23 cellular contexts compared by ENCODE assay signal in the genomic region with DNA sequence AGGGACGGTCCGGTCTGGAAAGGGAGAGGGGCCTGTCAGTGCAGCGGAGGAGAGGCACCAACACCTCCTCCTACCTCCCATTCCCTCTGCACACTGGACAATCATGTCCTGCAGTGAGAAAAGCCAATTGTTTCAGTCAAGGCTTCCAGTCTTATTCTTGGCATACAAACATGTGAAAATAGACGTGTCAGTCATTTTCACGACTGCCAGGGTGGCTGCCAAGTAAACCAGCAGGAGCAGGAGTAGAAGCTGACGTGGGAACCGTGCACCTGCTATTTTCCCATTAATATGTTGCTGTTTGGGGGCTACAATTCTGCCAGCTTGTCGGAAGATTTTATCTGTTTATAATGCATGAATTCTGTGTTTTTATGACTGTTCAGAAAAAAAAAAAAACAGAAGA.
DNase-seq lines count a peak whose midpoint lies in the region; ATAC-seq and TF ChIP-seq lines count a peak whose summit lies in the region.
"Had no signal": no experiment of that assay in that cellular context is flagged by ENCODE, and none has a peak within 500 bp of the region (broad histone marks: within the 10 kb centered on the region; RNA-seq: fewer than 3 reads in every experiment).

No MANE protein-coding gene starts in this region.

- no peak overlapping the region for H3K27ac Mint-ChIP-seq in CD8-positive, alpha-beta memory T cell
- H3K27ac Mint-ChIP-seq: activated CD4-positive, alpha-beta T cell treated with anti-CD3 and anti-CD28 coated beads, Interleukin-2, amount 10 ng/mL, durations not matched to agents 24 days and 14 days; activated naive CD8-positive, alpha-beta T cell treated with anti-CD3 and anti-CD28 coated beads, Interleukin-2, amount 50 U/mL, for 24 hours had no signal

- H3K4me3 Mint-ChIP-seq in CD8-positive, alpha-beta memory T cell, result no peak overlapping the region
- H3K4me3 Mint-ChIP-seq: activated CD4-positive, alpha-beta T cell treated with anti-CD3 and anti-CD28 coated beads, Interleukin-2, amount 10 ng/mL, durations not matched to agents 24 days and 14 days; activated naive CD8-positive, alpha-beta T cell treated with anti-CD3 and anti-CD28 coated beads, Interleukin-2, amount 50 U/mL, for 24 hours had no signal

- peak; percentile 32 for DNase-seq in NCI-H2196 (lab: John Stamatoyannopoulos, UW; ENCODE audit: unreplicated experiment)
- DNase-seq in NCI-H2196 treated with DMSO at 0.1 percent for 48 hours (lab: John Stamatoyannopoulos, UW; ENCODE audit: unreplicated experiment), result no peak
- DNase-seq in RWPE1 (ENCODE audit: low spot score), result no peak
- DNase-seq in epithelial cell of prostate (ENCODE audit: low read depth, low spot score), result no peak
- no peak for DNase-seq in CD8-positive, alpha-beta memory T cell
- DNase-seq in brain microvascular endothelial cell, result no peak
- DNase-seq: activated naive CD8-positive, alpha-beta T cell treated with anti-CD3 and anti-CD28 coated beads, Interleukin-2, amount 50 U/mL, for 24 hours; gastrocnemius medialis; KBM-7; kidney; NCI-H2107; NCI-H526 treated with DMSO at 0.1 percent for 48 hours; occipital lobe; SJCRH30; stimulated activated CD8-positive, alpha-beta memory T cell treated with anti-CD3 and anti-CD28 coated beads, Interleukin-4, amount 100 ng/mL, for 48 hours had no signal

- in situ Hi-C loops in brain microvascular endothelial cell (cut with HindIII; ENCODE audit: low pct_ligation_motif_present, low sequenced_read_pairs), result no loop called here

- ATAC-seq in GM18909 (IDR thresholded peaks at IDR 0.05; ENCODE audit: poor library complexity, unreplicated experiment) (no peak), GM21723 (IDR thresholded peaks at IDR 0.05; ENCODE audit: unreplicated experiment) (no peak)
- ATAC-seq: activated naive CD8-positive, alpha-beta T cell treated with anti-CD3 and anti-CD28 coated beads, Interleukin-2, amount 50 U/mL, for 24 hours; esophagus mucosa had no signal

- peaks cover 4 to 21% (median 12%) of the 10 kb centered on the region in 3 donors for H3K4me1 Mint-ChIP-seq in CD8-positive, alpha-beta memory T cell

- H3K4me1 ChIP-seq in CD8-positive, alpha-beta memory T cell (ENCODE audit: insufficient read depth, low read length), result no peaks in the 10 kb centered on the region
- H3K4me1 ChIP-seq: gastrocnemius medialis, right atrium auricular region had no signal

- CTCF ChIA-PET in RWPE1 (lab: Yijun Ruan, JAX), result no interaction called here
- CTCF ChIA-PET in CD8-positive, alpha-beta memory T cell (lab: Charles Lee), result interaction anchor here (1.2 kb wide), 1 partner anchor 170 kb away, joined by 3 read pairs; no protein-coding TSS in a partner anchor

- H3K9me3 Mint-ChIP-seq in CD8-positive, alpha-beta memory T cell, result no peaks in the 10 kb centered on the region
- H3K9me3 Mint-ChIP-seq: activated CD4-positive, alpha-beta T cell treated with anti-CD3 and anti-CD28 coated beads, Interleukin-2, amount 10 ng/mL, durations not matched to agents 24 days and 14 days; activated naive CD8-positive, alpha-beta T cell treated with anti-CD3 and anti-CD28 coated beads, Interleukin-2, amount 50 U/mL, for 24 hours had no signal

- POLR2A ChIA-PET in RWPE1 (lab: Yijun Ruan, JAX; ENCODE audit: low non-redundant PET), result no interaction called here
- POLR2A ChIA-PET in CD8-positive, alpha-beta memory T cell (lab: Charles Lee), result interaction anchor here (0.7 kb wide), 1 partner anchor 283 kb away, joined by 4 read pairs; no protein-coding TSS in a partner anchor

- TF ChIP-seq CTCF in RWPE1 (conservative IDR thresholded peaks at IDR 0.05; ENCODE audit: low read depth) (no peak), brain microvascular endothelial cell (IDR thresholded peaks at IDR 0.05; ENCODE audit: low read depth, low read length, missing control alignments) (no peak)

- H3K36me3 Mint-ChIP-seq in CD8-positive, alpha-beta memory T cell, result peaks cover 0 to 3% (median 0%) of the 10 kb centered on the region in 3 donors

- H3K36me3 ChIP-seq in CD8-positive, alpha-beta memory T cell (ENCODE audit: insufficient read depth, low read length), result no peaks in the 10 kb centered on the region
- H3K36me3 ChIP-seq in brain microvascular endothelial cell (replicated peaks), result no peaks in the 10 kb centered on the region
- H3K36me3 ChIP-seq: cardiac muscle cell, gastrocnemius medialis, right atrium auricular region, SJCRH30 had no signal

- no peaks in the 10 kb centered on the region for H3K9me3 ChIP-seq in CD8-positive, alpha-beta memory T cell (ENCODE audit: low read length)
- H3K9me3 ChIP-seq: gastrocnemius medialis, right atrium auricular region, SJCRH30 had no signal

- H3K27ac ChIP-seq in RWPE1, result peak overlapping the region; percentile 57
- peak overlapping the region; percentile 85 for H3K27ac ChIP-seq in epithelial cell of prostate
- H3K27ac ChIP-seq in CD8-positive, alpha-beta memory T cell (ENCODE audit: low read depth, low read length), result no peak overlapping the region
- H3K27ac ChIP-seq in brain microvascular endothelial cell, result no peak overlapping the region
- H3K27ac ChIP-seq: BLaER1 treated with 17β-estradiol and CSF1 and Interleukin-3, amounts not matched to agents 10 nM and 100 nM; cardiac muscle cell; dorsolateral prefrontal cortex; gastrocnemius medialis; right atrium auricular region; SJCRH30 had no signal

- H3K4me3 ChIP-seq in CD8-positive, alpha-beta memory T cell (ENCODE audit: low read length), result no peak overlapping the region
- no peak overlapping the region for H3K4me3 ChIP-seq in brain microvascular endothelial cell (ENCODE audit: low read depth, low read length)
- H3K4me3 ChIP-seq: BLaER1 treated with 17β-estradiol and CSF1 and Interleukin-3, amounts not matched to agents 10 nM and 100 nM; cardiac muscle cell; dorsolateral prefrontal cortex; gastrocnemius medialis; right atrium auricular region; SJCRH30 had no signal

- no peaks in the 10 kb centered on the region for H3K27me3 ChIP-seq in CD8-positive, alpha-beta memory T cell (ENCODE audit: insufficient read depth, low read length, poor library complexity, severe bottlenecking)
- H3K27me3 ChIP-seq in brain microvascular endothelial cell (replicated peaks), result no peaks in the 10 kb centered on the region
- H3K27me3 ChIP-seq: BLaER1 treated with 17β-estradiol and CSF1 and Interleukin-3, amounts not matched to agents 10 nM and 100 nM; cardiac muscle cell; gastrocnemius medialis; right atrium auricular region; SJCRH30 had no signal

- no peaks in the 10 kb centered on the region for H3K27me3 Mint-ChIP-seq in CD8-positive, alpha-beta memory T cell

Comparison
In these comparisons a context has a peak if more than half of its experiments do, and no peak if none do; other contexts are left out.
1. H3K27ac ChIP-seq: peak in RWPE1 (single experiment) and epithelial cell of prostate (single experiment); none in CD8-positive, alpha-beta memory T cell (single experiment) and brain microvascular endothelial cell (single experiment).